5 cellular contexts compared by ENCODE assay signal in genomic region chr12:82797480-82797879, GRCh38.
"Had no signal": no experiment of that assay in that cellular context is flagged by ENCODE, and none has a peak within 500 bp of the region (broad histone marks: within the 10 kb centered on the region; RNA-seq: fewer than 3 reads in every experiment).

No MANE protein-coding gene starts in this region.

- ATAC-seq: GM23338, K562 had no signal

- DNase-seq: H9, HCEC 1CT, IMR-90 had no signal
